Comparison of ENCODE assay signal across 17 cellular contexts in genomic region chr12:87320724-87321123, GRCh38.
DNase-seq lines count a peak whose midpoint lies in the region; ATAC-seq and TF ChIP-seq lines count a peak whose summit lies in the region.
"Had no signal": no experiment of that assay in that cellular context is flagged by ENCODE, and none has a peak within 500 bp of the region (broad histone marks: within the 10 kb centered on the region; RNA-seq: fewer than 3 reads in every experiment).

No MANE protein-coding gene starts in this region.

- no peak for TF ChIP-seq CTCF in fibroblast of mammary gland (conservative IDR thresholded peaks at IDR 0.05; ENCODE audit: control insufficient read depth, insufficient read depth, low read depth, low read length)
- TF ChIP-seq CTCF in omental fat pad (IDR thresholded peaks at IDR 0.05): no peak
- no peak for TF ChIP-seq CTCF in dorsolateral prefrontal cortex (IDR thresholded peaks at IDR 0.05 in 54 of 56, conservative IDR thresholded peaks at IDR 0.05 in 2 of 56; ENCODE audit: low read depth in 1 of 56, partially characterized antibody in 56 of 56)

- no peak overlapping the region for H3K27ac ChIP-seq in dorsolateral prefrontal cortex

- DNase-seq in NCI-H226 (peak; percentile 29), amniotic epithelial cell (ENCODE audit: low read depth) (peak; percentile 49), fibroblast of mammary gland (ENCODE audit: low read depth) (peak; percentile 25), omental fat pad (ENCODE audit: low spot score) (no peak), dorsolateral prefrontal cortex (no peak), Ammon's horn (ENCODE audit: low spot score) (no peak)
- DNase-seq in activated effector memory CD4-positive, alpha-beta T cell treated with Interleukin-2 at 50 U/mL for 16 hours: no peak
- DNase-seq: ACHN, AML-193, COR-L47, DMS153, HFFc6, Karpas-422, NCI-H1105 treated with DMSO at 0.1 percent for 48 hours, NCI-H187, NCI-H446 treated with DMSO at 0.1 percent for 48 hours had no signal

- ATAC-seq in omental fat pad (ENCODE audit: low FRiP score): peak; percentile 44
- ATAC-seq in GM18909 (IDR thresholded peaks at IDR 0.05; ENCODE audit: poor library complexity, unreplicated experiment): no peak

- no peak overlapping the region for H3K4me3 ChIP-seq in fibroblast of mammary gland (ENCODE audit: control insufficient read depth, low read depth, low read length)
- no peak overlapping the region for H3K4me3 ChIP-seq in dorsolateral prefrontal cortex

- intact Hi-C loops in dorsolateral prefrontal cortex (cut with DNase I): no loop called here

- H3K27me3 ChIP-seq in dorsolateral prefrontal cortex: no peaks in the 10 kb centered on the region

Comparison
In these comparisons a context has a peak if more than half of its experiments do, and no peak if none do; other contexts are left out.
1. DNase-seq: peak in NCI-H226 (single experiment), amniotic epithelial cell (single experiment) and fibroblast of mammary gland (single experiment); none in omental fat pad (single experiment), dorsolateral prefrontal cortex (0 of 10), activated effector memory CD4-positive, alpha-beta T cell treated with Interleukin-2 at 50 U/mL for 16 hours (single experiment) and Ammon's horn (single experiment).